8 cellular contexts compared by ENCODE assay signal in genomic region chr11:126303623-126304456, GRCh38. TPM values are rescaled to one million over a fixed set of nuclear protein-coding genes. Genes with fewer than 3 reads are reported as not detected.
DNase-seq lines count a peak whose midpoint lies in the region; ATAC-seq and TF ChIP-seq lines count a peak whose summit lies in the region.

Gene DCPS (plus strand): TSS chr11:126304060. CDS start chr11:126304081, 21 bp downstream.

- no peaks in the 10 kb centered on the region for H3K27me3 ChIP-seq in RWPE2 (ENCODE audit: insufficient read depth, poor library complexity, severe bottlenecking)

- peak within 1 kb of the TSS; percentile 98 for H3K4me3 Mint-ChIP-seq in natural killer cell treated with Interleukin-12 subunit alpha and Interleukin-12 subunit beta and Interleukin-15 and Interleukin-18, amount 100 ng/mL, for 72 hours

- ATAC-seq in RWPE2 (ENCODE audit: low read depth): peak; percentile 97
- ATAC-seq in natural killer cell treated with Interleukin-12 subunit alpha and Interleukin-12 subunit beta and Interleukin-15 and Interleukin-18, amount 100 ng/mL, for 72 hours: peak; percentile 99
- peak; percentile 97 for ATAC-seq in stimulated activated naive CD8-positive, alpha-beta T cell treated with anti-CD3 and anti-CD28 coated beads, Interleukin-15, Interleukin-2, amounts not matched to agents 100 U/mL and 50 U/mL, for 24 hours

- H3K27ac ChIP-seq in RWPE2 (ENCODE audit: poor library complexity, severe bottlenecking): peak within 1 kb of the TSS; percentile 66

- DNase-seq in EL (peak; percentile 90), GOT3 (lab: John Stamatoyannopoulos, UW) (peak; percentile 66), LNCaP clone FGC (ENCODE audit: low read depth) (peak; percentile 79), RWPE2 (ENCODE audit: low spot score) (peak; percentile 86), fibroblast of peridontal ligament (ENCODE audit: extremely low read depth) (peak; percentile 86)
- peak; percentile 83 for DNase-seq in activated T-helper 9 cell treated with anti-CD3 and anti-CD28 coated beads, Interleukin-2, amount 50 U/mL, for 16 hours (ENCODE audit: low read depth)
- peak; percentile 93 for DNase-seq in natural killer cell treated with Interleukin-12 subunit alpha and Interleukin-12 subunit beta and Interleukin-15 and Interleukin-18, amount 100 ng/mL, for 72 hours (ENCODE audit: low spot score)
- peak; percentile 90 for DNase-seq in stimulated activated naive CD8-positive, alpha-beta T cell treated with anti-CD3 and anti-CD28 coated beads, Interleukin-15, Interleukin-2, amounts not matched to agents 100 U/mL and 50 U/mL, for 24 hours

- H3K4me3 ChIP-seq in LNCaP clone FGC (ENCODE audit: low read depth, low read length) (peak within 1 kb of the TSS; percentile 76), RWPE2 (ENCODE audit: severe bottlenecking) (peak within 1 kb of the TSS; percentile 48)

- peaks cover 12% of the 10 kb centered on the region for H3K36me3 ChIP-seq in RWPE2 (ENCODE audit: low read depth)

- no peaks in the 10 kb centered on the region for H3K9me3 Mint-ChIP-seq in natural killer cell treated with Interleukin-12 subunit alpha and Interleukin-12 subunit beta and Interleukin-15 and Interleukin-18, amount 100 ng/mL, for 72 hours

- peaks cover 7% of the 10 kb centered on the region for H3K4me1 ChIP-seq in RWPE2 (ENCODE audit: insufficient read depth, poor library complexity, severe bottlenecking)

- H3K9me3 ChIP-seq in RWPE2 (ENCODE audit: severe bottlenecking): no peaks in the 10 kb centered on the region

- peak within 1 kb of the TSS; percentile 93 to 98 for H3K27ac Mint-ChIP-seq in natural killer cell treated with Interleukin-12 subunit alpha and Interleukin-12 subunit beta and Interleukin-15 and Interleukin-18, amount 100 ng/mL, for 72 hours

- TF ChIP-seq CTCF in LNCaP clone FGC (IDR thresholded peaks at IDR 0.05; ENCODE audit: control insufficient read depth, extremely low read depth, insufficient read depth) (no peak), RWPE2 (IDR thresholded peaks at IDR 0.05; ENCODE audit: poor library complexity, severe bottlenecking) (no peak)

- peaks cover 6% of the 10 kb centered on the region for H3K36me3 Mint-ChIP-seq in natural killer cell treated with Interleukin-12 subunit alpha and Interleukin-12 subunit beta and Interleukin-15 and Interleukin-18, amount 100 ng/mL, for 72 hours

- peaks cover 22 to 31% of the 10 kb centered on the region in 2 donors for H3K4me1 Mint-ChIP-seq in natural killer cell treated with Interleukin-12 subunit alpha and Interleukin-12 subunit beta and Interleukin-15 and Interleukin-18, amount 100 ng/mL, for 72 hours (ENCODE audit: low read depth in 2 of 2)

- no peaks in the 10 kb centered on the region for H3K27me3 Mint-ChIP-seq in natural killer cell treated with Interleukin-12 subunit alpha and Interleukin-12 subunit beta and Interleukin-15 and Interleukin-18, amount 100 ng/mL, for 72 hours

RNA-seq across cellular contexts. Expression of gene DCPS, which starts in this region (rescaled TPM):
- total RNA-seq in natural killer cell treated with Interleukin-12 subunit alpha and Interleukin-12 subunit beta and Interleukin-15 and Interleukin-18, amount 100 ng/mL, for 72 hours: 10 to 100 TPM; 32.8 to 46.7 TPM

Comparison
In these comparisons a context has a peak if more than half of its experiments do, and no peak if none do; other contexts are left out.
1. Peak in every context shown above with its lines: DNase-seq, ATAC-seq, H3K4me3 ChIP-seq and H3K27ac ChIP-seq.